11 cellular contexts compared by ENCODE assay signal in genomic region chr13:87666826-87667225, GRCh38. TPM values are rescaled to one million over a fixed set of nuclear protein-coding genes. Genes with fewer than 3 reads are reported as not detected.
"Had no signal": no experiment of that assay in that cellular context is flagged by ENCODE, and none has a peak within 500 bp of the region (broad histone marks: within the 10 kb centered on the region; RNA-seq: fewer than 3 reads in every experiment).

No MANE protein-coding gene starts in this region.

- H3K27ac ChIP-seq: lower lobe of right lung, neutrophil had no signal

- H3K4me3 Mint-ChIP-seq: activated CD4-positive, alpha-beta T cell treated with anti-CD3 and anti-CD28 coated beads for 36 hours; activated CD8-positive, alpha-beta T cell treated with anti-CD3 and anti-CD28 coated beads for 36 hours; activated T-helper 1 cell treated with anti-CD3 and anti-CD28 coated beads, Interleukin-12 subunit alpha, Interleukin-12 subunit beta, Interleukin-2, Interleukin-4 antibody, amounts not matched to agents 30 ng/mL and 10 ng/mL and 1 ng/mL, durations not matched to agents 14 hours and 24 hours and 36 hours; immature natural killer cell had no signal

- H3K27ac Mint-ChIP-seq: activated CD4-positive, alpha-beta T cell treated with anti-CD3 and anti-CD28 coated beads for 36 hours; activated CD8-positive, alpha-beta T cell treated with anti-CD3 and anti-CD28 coated beads for 36 hours; activated T-helper 1 cell treated with anti-CD3 and anti-CD28 coated beads, Interleukin-12 subunit alpha, Interleukin-12 subunit beta, Interleukin-2, Interleukin-4 antibody, amounts not matched to agents 30 ng/mL and 10 ng/mL and 1 ng/mL, durations not matched to agents 14 hours and 24 hours and 36 hours; immature natural killer cell; naive thymus-derived CD4-positive, alpha-beta T cell had no signal

- H3K36me3 Mint-ChIP-seq: immature natural killer cell; naive thymus-derived CD4-positive, alpha-beta T cell had no signal

- DNase-seq: activated CD4-positive, alpha-beta T cell treated with anti-CD3 and anti-CD28 coated beads for 36 hours; activated CD8-positive, alpha-beta memory T cell treated with anti-CD3 and anti-CD28 coated beads, Interleukin-2, amount 50 U/mL, for 4 hours; activated CD8-positive, alpha-beta T cell treated with anti-CD3 and anti-CD28 coated beads for 36 hours; activated naive CD4-positive, alpha-beta T cell; aorta; immature natural killer cell; lower lobe of right lung; naive thymus-derived CD4-positive, alpha-beta T cell had no signal

- H3K36me3 ChIP-seq: lower lobe of right lung, neutrophil had no signal

- H3K4me3 ChIP-seq: lower lobe of right lung had no signal

- H3K9me3 ChIP-seq: lower lobe of right lung, neutrophil had no signal

- ATAC-seq: activated CD4-positive, alpha-beta T cell treated with anti-CD3 and anti-CD28 coated beads for 36 hours; activated CD8-positive, alpha-beta T cell treated with anti-CD3 and anti-CD28 coated beads for 36 hours; esophagus mucosa; lower lobe of right lung; naive thymus-derived CD4-positive, alpha-beta T cell had no signal

- H3K9me3 Mint-ChIP-seq: activated CD8-positive, alpha-beta T cell treated with anti-CD3 and anti-CD28 coated beads for 36 hours; activated T-helper 1 cell treated with anti-CD3 and anti-CD28 coated beads, Interleukin-12 subunit alpha, Interleukin-12 subunit beta, Interleukin-2, Interleukin-4 antibody, amounts not matched to agents 30 ng/mL and 10 ng/mL and 1 ng/mL, durations not matched to agents 14 hours and 24 hours and 36 hours had no signal

RNA-seq across cellular contexts. Expression of gene SLITRK5, which starts 4.3 kb away (rescaled TPM):
- total RNA-seq: activated CD4-positive, alpha-beta T cell treated with anti-CD3 and anti-CD28 coated beads for 36 hours; activated CD8-positive, alpha-beta T cell treated with anti-CD3 and anti-CD28 coated beads for 36 hours; activated T-helper 1 cell treated with anti-CD3 and anti-CD28 coated beads, Interleukin-12 subunit alpha, Interleukin-12 subunit beta, Interleukin-2, Interleukin-4 antibody, amounts not matched to agents 30 ng/mL and 10 ng/mL and 1 ng/mL, durations not matched to agents 14 hours and 24 hours and 36 hours had no signal
- polyA plus RNA-seq: naive thymus-derived CD4-positive, alpha-beta T cell had no signal
